In genomic region chr6:53717571-53717970, GRCh38 we compare ENCODE assay signal across 20 cellular contexts.
"Had no signal": no experiment of that assay in that cellular context is flagged by ENCODE, and none has a peak within 500 bp of the region (broad histone marks: within the 10 kb centered on the region; RNA-seq: fewer than 3 reads in every experiment).

No MANE protein-coding gene starts in this region.

- H3K4me3 Mint-ChIP-seq: activated naive CD4-positive, alpha-beta T cell treated with anti-CD3 and anti-CD28 coated beads, Interleukin-2, amount 10 ng/mL, durations not matched to agents 7 days and 5 days; endodermal cell; nephron; stimulated activated naive CD8-positive, alpha-beta T cell treated with anti-CD3 and anti-CD28 coated beads, Interleukin-15, amount 100 ng/mL, for 72 hours had no signal

- H3K27ac Mint-ChIP-seq: activated naive CD4-positive, alpha-beta T cell treated with anti-CD3 and anti-CD28 coated beads, Interleukin-2, amount 10 ng/mL, durations not matched to agents 7 days and 5 days; activated T-helper 2 cell treated with anti-CD3 and anti-CD28 coated beads, Interferon-gamma antibody, Interleukin-2, Interleukin-4, amounts not matched to agents 10 μg/mL and 5 μg/mL and 100 μg/mL, durations not matched to agents 14 hours and 24 hours and 36 hours; endodermal cell; nephron; stimulated activated naive CD8-positive, alpha-beta T cell treated with anti-CD3 and anti-CD28 coated beads, Interleukin-15, amount 100 ng/mL, for 72 hours had no signal

- H3K4me1 ChIP-seq: prostate gland, testis had no signal

- DNase-seq: activated CD4-positive, alpha-beta T cell treated with anti-CD3 and anti-CD28 coated beads, Interleukin-2, amount 50 U/mL, for 4 hours; activated naive CD4-positive, alpha-beta T cell treated with anti-CD3 and anti-CD28 coated beads, Interleukin-2, amount 10 ng/mL, durations not matched to agents 7 days and 5 days; activated T-cell treated with anti-CD3 and anti-CD28 coated beads, Interleukin-2, amount 50 U/mL, for 1 hour; dorsolateral prefrontal cortex; endodermal cell; erythroblast; kidney; left ventricle myocardium superior; mesenchymal stem cell; nucleus accumbens; right lobe of liver; stimulated activated CD4-positive, alpha-beta T cell treated with anti-CD3 and anti-CD28 coated beads, Interleukin-1b, Interleukin-23, amount 100 ng/mL, for 48 hours; stimulated activated naive CD8-positive, alpha-beta T cell treated with anti-CD3 and anti-CD28 coated beads, Interleukin-15, amount 100 ng/mL, for 72 hours; SW 1271; T-helper 9 cell; testis had no signal

- H3K4me3 ChIP-seq: dorsolateral prefrontal cortex, prostate gland, right lobe of liver, testis had no signal

- H3K9me3 ChIP-seq: prostate gland, right lobe of liver, testis had no signal

- H3K9me3 Mint-ChIP-seq: activated naive CD4-positive, alpha-beta T cell treated with anti-CD3 and anti-CD28 coated beads, Interleukin-2, amount 10 ng/mL, durations not matched to agents 7 days and 5 days; activated T-helper 2 cell treated with anti-CD3 and anti-CD28 coated beads, Interferon-gamma antibody, Interleukin-2, Interleukin-4, amounts not matched to agents 10 μg/mL and 5 μg/mL and 100 μg/mL, durations not matched to agents 14 hours and 24 hours and 36 hours; endodermal cell; nephron; stimulated activated naive CD8-positive, alpha-beta T cell treated with anti-CD3 and anti-CD28 coated beads, Interleukin-15, amount 100 ng/mL, for 72 hours had no signal

- H3K36me3 ChIP-seq: prostate gland, right lobe of liver had no signal

- H3K27me3 ChIP-seq: right lobe of liver, testis had no signal

- H3K36me3 Mint-ChIP-seq: activated naive CD4-positive, alpha-beta T cell treated with anti-CD3 and anti-CD28 coated beads, Interleukin-2, amount 10 ng/mL, durations not matched to agents 7 days and 5 days had no signal

- ATAC-seq: activated CD4-positive, CD25-positive, alpha-beta regulatory T cell treated with anti-CD3 and anti-CD28 coated beads, Interleukin-2, amount 50 U/mL, for 24 hours; left ventricle myocardium superior; right lobe of liver; stimulated activated naive CD8-positive, alpha-beta T cell treated with anti-CD3 and anti-CD28 coated beads, Interleukin-15, amount 100 ng/mL, for 72 hours had no signal

- H3K27ac ChIP-seq: dorsolateral prefrontal cortex, prostate gland, right lobe of liver, testis had no signal
